Comparison of ENCODE assay signal across 9 cellular contexts in genomic region chr7:27164381-27165088, GRCh38. TPM values are rescaled to one million over a fixed set of nuclear protein-coding genes. Genes with fewer than 3 reads are reported as not detected.
DNase-seq lines count a peak whose midpoint lies in the region; ATAC-seq and TF ChIP-seq lines count a peak whose summit lies in the region.
"Had no signal": no experiment of that assay in that cellular context is flagged by ENCODE, and none has a peak within 500 bp of the region (broad histone marks: within the 10 kb centered on the region; RNA-seq: fewer than 3 reads in every experiment).

No MANE protein-coding gene starts in this region.

- H3K4ac ChIP-seq in mesendoderm (ENCODE audit: low read depth, low read length), result no peak overlapping the region

- H3K18ac ChIP-seq in mesendoderm (ENCODE audit: low read length), result no peak overlapping the region

- H3K36me3 ChIP-seq in mesendoderm (ENCODE audit: control insufficient read depth, insufficient read depth, low read length), result no peaks in the 10 kb centered on the region
- H3K36me3 ChIP-seq in urinary bladder (ENCODE audit: insufficient read depth), result no peaks in the 10 kb centered on the region

- peaks cover 2% of the 10 kb centered on the region for H3K36me3 Mint-ChIP-seq in activated naive CD4-positive, alpha-beta T cell treated with anti-CD3 and anti-CD28 coated beads, Interleukin-2, amount 50 U/mL, for 24 hours
- peaks cover 14% of the 10 kb centered on the region for H3K36me3 Mint-ChIP-seq in brain

- H3K27ac ChIP-seq in mesendoderm (ENCODE audit: low read depth, low read length) (no peak overlapping the region), urinary bladder (ENCODE audit: low read depth) (peak overlapping the region; percentile 84)

- peaks cover 88% of the 10 kb centered on the region for H3K27me3 ChIP-seq in mesendoderm (ENCODE audit: insufficient read depth, low read length, poor library complexity)

- no peak for ATAC-seq in HG02642 (IDR thresholded peaks at IDR 0.05; ENCODE audit: poor library complexity, unreplicated experiment)

- no peak overlapping the region for H3K56ac ChIP-seq in mesendoderm (ENCODE audit: low read length)

- no peak overlapping the region for H3K9ac ChIP-seq in mesendoderm (ENCODE audit: low read length)

- peak overlapping the region; percentile 11 for H3K4me2 ChIP-seq in mesendoderm (ENCODE audit: low read length)

- H3K4me1 Mint-ChIP-seq in activated naive CD4-positive, alpha-beta T cell treated with anti-CD3 and anti-CD28 coated beads, Interleukin-2, amount 50 U/mL, for 24 hours, result peaks cover 27% of the 10 kb centered on the region
- H3K4me1 Mint-ChIP-seq in brain, result peaks cover 8% of the 10 kb centered on the region

- no peak for TF ChIP-seq CTCF in brain (conservative IDR thresholded peaks at IDR 0.05)

- no peaks in the 10 kb centered on the region for H3K79me2 ChIP-seq in mesendoderm (ENCODE audit: control insufficient read depth, insufficient read depth, low read length)

- no peaks in the 10 kb centered on the region for H3K9me3 Mint-ChIP-seq in activated naive CD4-positive, alpha-beta T cell treated with anti-CD3 and anti-CD28 coated beads, Interleukin-2, amount 50 U/mL, for 24 hours
- peaks cover 0 to 29% (median 8%) of the 10 kb centered on the region in 5 experiments for H3K9me3 Mint-ChIP-seq in brain

- H2BK15ac ChIP-seq in mesendoderm (replicated peaks; ENCODE audit: low read depth), result no peak overlapping the region

- no peak overlapping the region for H2BK120ac ChIP-seq in mesendoderm (ENCODE audit: low read depth, low read length)

- no peak overlapping the region for H4K8ac ChIP-seq in mesendoderm (ENCODE audit: low read depth, low read length)

- H3K27ac Mint-ChIP-seq in activated naive CD4-positive, alpha-beta T cell treated with anti-CD3 and anti-CD28 coated beads, Interleukin-2, amount 50 U/mL, for 24 hours, result peak overlapping the region; percentile 62
- H3K27ac Mint-ChIP-seq in brain, result peak overlapping the region in 3 of 5 experiments; percentile 81 to 94 (median 85)

- DNase-seq in activated naive CD4-positive, alpha-beta T cell treated with anti-CD3 and anti-CD28 coated beads, Interleukin-2, amount 50 U/mL, for 16 hours, result no peak
- DNase-seq in mesendoderm (peak; percentile 66), NCI-H526 treated with DMSO at 0.1 percent for 48 hours (lab: John Stamatoyannopoulos, UW) (no peak), NCI-H1694 treated with DMSO at 0.1 percent for 48 hours (lab: John Stamatoyannopoulos, UW) (no peak)
- DNase-seq: activated gamma-delta T cell treated with Interleukin-2 at 50 U/mL for 16 hours had no signal

- H2BK5ac ChIP-seq in mesendoderm (ENCODE audit: low read length), result no peak overlapping the region

- no peak overlapping the region for H3K4me3 ChIP-seq in mesendoderm (ENCODE audit: low read length)
- H3K4me3 ChIP-seq in urinary bladder (ENCODE audit: low read depth, low read length), result peak overlapping the region; percentile 74

- no peaks in the 10 kb centered on the region for H3K4me1 ChIP-seq in mesendoderm (ENCODE audit: control insufficient read depth, low read depth, low read length)
- H3K4me1 ChIP-seq in urinary bladder (ENCODE audit: insufficient read depth), result no peaks in the 10 kb centered on the region

- WGBS in mesendoderm (ENCODE audit: extremely low coverage, insufficient coverage, low lambda C conversion rate), result no CpG with 5 or more reads among the region's 47 CpGs
- WGBS in urinary bladder, result 8% methylated on average over 47 of the region's 47 CpGs

- peaks cover 55% of the 10 kb centered on the region for H3K27me3 Mint-ChIP-seq in activated naive CD4-positive, alpha-beta T cell treated with anti-CD3 and anti-CD28 coated beads, Interleukin-2, amount 50 U/mL, for 24 hours
- peaks cover 99% of the 10 kb centered on the region for H3K27me3 Mint-ChIP-seq in brain

- no peak overlapping the region for H3K4me3 Mint-ChIP-seq in activated naive CD4-positive, alpha-beta T cell treated with anti-CD3 and anti-CD28 coated beads, Interleukin-2, amount 50 U/mL, for 24 hours
- H3K4me3 Mint-ChIP-seq in brain, result peak overlapping the region in 4 of 5 experiments; percentile 0 to 92 (median 81)

- H3K79me1 ChIP-seq in mesendoderm (ENCODE audit: low read length), result no peaks in the 10 kb centered on the region

- no peak overlapping the region for H4K5ac ChIP-seq in mesendoderm (ENCODE audit: low read length)

- peak overlapping the region; percentile 6 for H3K23ac ChIP-seq in mesendoderm (ENCODE audit: low read length)

- no peak overlapping the region for H2AK5ac ChIP-seq in mesendoderm (ENCODE audit: low read length)

RNA-seq across cellular contexts. Expression of gene HOXA9, which starts 0.8 kb away (rescaled TPM):
- polyA plus RNA-seq in brain (ENCODE audit: insufficient read depth, low read depth, low replicate concordance) (1.1 TPM), urinary bladder (20.5 TPM)
- polyA plus RNA-seq in mesendoderm (2013, experiment 1 of 2), result not detected
- not detected for polyA plus RNA-seq in mesendoderm (2013, experiment 2 of 2)
- total RNA-seq in urinary bladder, result 19.8 TPM

RNA-seq across cellular contexts. Expression of gene HOXA7, which starts 8.1 kb away (rescaled TPM):
- polyA plus RNA-seq in brain (ENCODE audit: insufficient read depth, low read depth, low replicate concordance), result 1.3 TPM
- 0.01 TPM for polyA plus RNA-seq in mesendoderm (2013, experiment 1 of 2)
- polyA plus RNA-seq in mesendoderm (2013, experiment 2 of 2), result not detected
- total RNA-seq in urinary bladder, result 3.7 TPM
- 14.2 TPM for polyA plus RNA-seq in urinary bladder

RNA-seq across cellular contexts. Expression of gene HOXA10, which starts 9.6 kb away (rescaled TPM):
- 62.0 TPM for polyA plus RNA-seq in brain (ENCODE audit: insufficient read depth, low read depth, low replicate concordance)
- not detected for polyA plus RNA-seq in mesendoderm (2013, experiment 1 of 2)
- not detected for polyA plus RNA-seq in mesendoderm (2013, experiment 2 of 2)
- total RNA-seq in urinary bladder, result 23.2 TPM
- 44.9 TPM for polyA plus RNA-seq in urinary bladder

RNA-seq across cellular contexts. Expression of gene HOXA3, which starts 12.2 kb away (rescaled TPM):
- 2.0 TPM for polyA plus RNA-seq in brain (ENCODE audit: insufficient read depth, low read depth, low replicate concordance)
- polyA plus RNA-seq in mesendoderm (2013, experiment 1 of 2), result not detected
- not detected for polyA plus RNA-seq in mesendoderm (2013, experiment 2 of 2)
- total RNA-seq in urinary bladder, result 9.0 TPM
- 11.4 TPM for polyA plus RNA-seq in urinary bladder

RNA-seq across cellular contexts. Expression of gene HOXA6, which starts 17.0 kb away (rescaled TPM):
- polyA plus RNA-seq in brain (ENCODE audit: insufficient read depth, low read depth, low replicate concordance) (14.9 TPM), urinary bladder (4.4 TPM)
- not detected for polyA plus RNA-seq in mesendoderm (2013, experiment 1 of 2)
- not detected for polyA plus RNA-seq in mesendoderm (2013, experiment 2 of 2)
- total RNA-seq in urinary bladder, result 8.4 TPM

Comparison
In these comparisons a context has a peak if more than half of its experiments do, and no peak if none do; other contexts are left out.
1. RNA of gene HOXA9, which starts 0.8 kb away (polyA plus RNA-seq): 20.5 TPM in urinary bladder (single experiment); 1.1 TPM in brain (single experiment); every median in the first group is over 10 times any median in the second.